Comparison of ENCODE assay signal across 9 cellular contexts in genomic region chr11:85955531-85955930, GRCh38.
DNase-seq lines count a peak whose midpoint lies in the region; ATAC-seq and TF ChIP-seq lines count a peak whose summit lies in the region.
"Had no signal": no experiment of that assay in that cellular context is flagged by ENCODE, and none has a peak within 500 bp of the region (broad histone marks: within the 10 kb centered on the region; RNA-seq: fewer than 3 reads in every experiment).

No MANE protein-coding gene starts in this region.

- peak overlapping the region in 55 of 59 donors; percentile 0 to 81 (median 47) for H3K27ac ChIP-seq in dorsolateral prefrontal cortex
- peak overlapping the region; percentile 32 for H3K27ac ChIP-seq in subcutaneous abdominal adipose tissue (ENCODE audit: low read depth, low read length)

- no peak overlapping the region for H3K4me3 ChIP-seq in dorsolateral prefrontal cortex
- no peak overlapping the region for H3K4me3 ChIP-seq in kidney epithelial cell (ENCODE audit: low read depth, low read length)
- no peak overlapping the region for H3K4me3 ChIP-seq in subcutaneous abdominal adipose tissue (ENCODE audit: low read depth in 1 of 5, low read length in 5 of 5)

- no peaks in the 10 kb centered on the region for H3K27me3 ChIP-seq in dorsolateral prefrontal cortex
- H3K27me3 ChIP-seq in kidney epithelial cell (ENCODE audit: control insufficient read depth, insufficient read depth, low read length) = no peaks in the 10 kb centered on the region
- no peaks in the 10 kb centered on the region for H3K27me3 ChIP-seq in subcutaneous abdominal adipose tissue (ENCODE audit: control insufficient read depth in 5 of 5, insufficient read depth in 4 of 5, low read length in 5 of 5)

- CTCF ChIA-PET in activated CD8-positive, alpha-beta T cell treated with anti-CD3 and anti-CD28 coated beads, Interleukin-2, amount 10 ng/mL, durations not matched to agents 7 days and 5 days (lab: Charles Lee) = interaction anchor here (0.8 to 1.1 kb wide), 2 partner anchors 9 to 13 kb away, joined by 3 to 4 read pairs; no protein-coding TSS in a partner anchor

- no peaks in the 10 kb centered on the region for H3K4me1 Mint-ChIP-seq in IgD-negative memory B cell
- H3K4me1 Mint-ChIP-seq in stimulated activated effector memory CD8-positive, alpha-beta T cell treated with anti-CD3 and anti-CD28 coated beads, Interleukin-12 subunit alpha, Interleukin-12 subunit beta, amount 100 ng/mL, for 72 hours = peaks cover 14% of the 10 kb centered on the region
- no peaks in the 10 kb centered on the region for H3K4me1 Mint-ChIP-seq in activated CD8-positive, alpha-beta T cell treated with anti-CD3 and anti-CD28 coated beads, Interleukin-2, amount 10 ng/mL, durations not matched to agents 7 days and 5 days (ENCODE audit: low read depth)

- H3K4me3 Mint-ChIP-seq in IgD-negative memory B cell = no peak overlapping the region
- H3K4me3 Mint-ChIP-seq in stimulated activated effector memory CD8-positive, alpha-beta T cell treated with anti-CD3 and anti-CD28 coated beads, Interleukin-12 subunit alpha, Interleukin-12 subunit beta, amount 100 ng/mL, for 72 hours = no peak overlapping the region
- H3K4me3 Mint-ChIP-seq in activated CD8-positive, alpha-beta T cell treated with anti-CD3 and anti-CD28 coated beads, Interleukin-2, amount 10 ng/mL, durations not matched to agents 7 days and 5 days = no peak overlapping the region

- peaks cover 17% of the 10 kb centered on the region for H3K36me3 Mint-ChIP-seq in IgD-negative memory B cell
- peaks cover 98% of the 10 kb centered on the region for H3K36me3 Mint-ChIP-seq in stimulated activated effector memory CD8-positive, alpha-beta T cell treated with anti-CD3 and anti-CD28 coated beads, Interleukin-12 subunit alpha, Interleukin-12 subunit beta, amount 100 ng/mL, for 72 hours
- H3K36me3 Mint-ChIP-seq in activated CD8-positive, alpha-beta T cell treated with anti-CD3 and anti-CD28 coated beads, Interleukin-2, amount 10 ng/mL, durations not matched to agents 7 days and 5 days (ENCODE audit: low read depth) = peaks cover 70% of the 10 kb centered on the region

- no peak for ATAC-seq in stimulated activated effector memory CD8-positive, alpha-beta T cell treated with anti-CD3 and anti-CD28 coated beads, Interleukin-12 subunit alpha, Interleukin-12 subunit beta, amount 100 ng/mL, for 72 hours
- no peak for ATAC-seq in GM18873 (IDR thresholded peaks at IDR 0.05; ENCODE audit: low FRiP score, unreplicated experiment)
- no peak for ATAC-seq in activated CD8-positive, alpha-beta T cell treated with anti-CD3 and anti-CD28 coated beads, Interleukin-2, amount 10 ng/mL, durations not matched to agents 7 days and 5 days

- intact Hi-C loops in dorsolateral prefrontal cortex (cut with DNase I) = no loop called here

- peaks cover 2 to 24% (median 9%) of the 10 kb centered on the region in 3 donors for H3K9me3 Mint-ChIP-seq in IgD-negative memory B cell
- peaks cover 11% of the 10 kb centered on the region for H3K9me3 Mint-ChIP-seq in stimulated activated effector memory CD8-positive, alpha-beta T cell treated with anti-CD3 and anti-CD28 coated beads, Interleukin-12 subunit alpha, Interleukin-12 subunit beta, amount 100 ng/mL, for 72 hours
- H3K9me3 Mint-ChIP-seq in activated CD8-positive, alpha-beta T cell treated with anti-CD3 and anti-CD28 coated beads, Interleukin-2, amount 10 ng/mL, durations not matched to agents 7 days and 5 days (ENCODE audit: insufficient read depth) = no peaks in the 10 kb centered on the region

- no peak for TF ChIP-seq CTCF in dorsolateral prefrontal cortex (IDR thresholded peaks at IDR 0.05 in 54 of 56, conservative IDR thresholded peaks at IDR 0.05 in 2 of 56; ENCODE audit: low read depth in 1 of 56, partially characterized antibody in 56 of 56)
- no peak for TF ChIP-seq CTCF in kidney epithelial cell (IDR thresholded peaks at IDR 0.05; ENCODE audit: insufficient read depth, low read length, poor library complexity, severe bottlenecking)

- POLR2A ChIA-PET in activated CD8-positive, alpha-beta T cell treated with anti-CD3 and anti-CD28 coated beads, Interleukin-2, amount 10 ng/mL, durations not matched to agents 7 days and 5 days (lab: Charles Lee) = no interaction called here

- no peak overlapping the region for H3K9ac ChIP-seq in subcutaneous abdominal adipose tissue (ENCODE audit: low read length in 5 of 5)

- H3K36me3 ChIP-seq in kidney epithelial cell (ENCODE audit: control insufficient read depth, insufficient read depth, low read length) (peaks cover 1% of the 10 kb centered on the region), subcutaneous abdominal adipose tissue (ENCODE audit: control insufficient read depth in 5 of 5, insufficient read depth in 5 of 5, low read length in 5 of 5) (peaks cover 41 to 70% (median 53%) of the 10 kb centered on the region in 5 donors)

- no peaks in the 10 kb centered on the region for H3K27me3 Mint-ChIP-seq in IgD-negative memory B cell
- H3K27me3 Mint-ChIP-seq in activated CD8-positive, alpha-beta T cell treated with anti-CD3 and anti-CD28 coated beads, Interleukin-2, amount 10 ng/mL, durations not matched to agents 7 days and 5 days (ENCODE audit: low read depth) = no peaks in the 10 kb centered on the region

- peaks cover 0 to 4% (median 0%) of the 10 kb centered on the region in 5 donors for H3K9me3 ChIP-seq in subcutaneous abdominal adipose tissue (ENCODE audit: control insufficient read depth in 5 of 5, low read length in 5 of 5)

- H3K4me1 ChIP-seq in subcutaneous abdominal adipose tissue (ENCODE audit: control insufficient read depth in 5 of 5, insufficient read depth in 5 of 5, low read length in 5 of 5) = peaks cover 0 to 4% (median 3%) of the 10 kb centered on the region in 5 donors

- peak overlapping the region in 2 of 3 donors; percentile 6 to 10 for H3K27ac Mint-ChIP-seq in IgD-negative memory B cell
- H3K27ac Mint-ChIP-seq in stimulated activated effector memory CD8-positive, alpha-beta T cell treated with anti-CD3 and anti-CD28 coated beads, Interleukin-12 subunit alpha, Interleukin-12 subunit beta, amount 100 ng/mL, for 72 hours = no peak overlapping the region
- H3K27ac Mint-ChIP-seq in activated CD8-positive, alpha-beta T cell treated with anti-CD3 and anti-CD28 coated beads, Interleukin-2, amount 10 ng/mL, durations not matched to agents 7 days and 5 days = no peak overlapping the region

- no peak for DNase-seq in dorsolateral prefrontal cortex
- peak; percentile 25 for DNase-seq in kidney epithelial cell (ENCODE audit: low read depth)
- DNase-seq in stimulated activated effector memory CD8-positive, alpha-beta T cell treated with anti-CD3 and anti-CD28 coated beads, Interleukin-12 subunit alpha, Interleukin-12 subunit beta, amount 100 ng/mL, for 72 hours (ENCODE audit: low spot score in 2 of 2) = no peak
- DNase-seq in hippocampal formation (lab: John Stamatoyannopoulos, UW) = no peak
- no peak for DNase-seq in activated CD8-positive, alpha-beta T cell treated with anti-CD3 and anti-CD28 coated beads, Interleukin-2, amount 10 ng/mL, durations not matched to agents 7 days and 5 days
- DNase-seq: NCI-H2029 treated with DMSO at 0.1 percent for 48 hours had no signal

Comparison
In these comparisons a context has a peak if more than half of its experiments do, and no peak if none do; other contexts are left out.
1. H3K27ac Mint-ChIP-seq: peak in IgD-negative memory B cell (2 of 3); none in stimulated activated effector memory CD8-positive, alpha-beta T cell treated with anti-CD3 and anti-CD28 coated beads, Interleukin-12 subunit alpha, Interleukin-12 subunit beta, amount 100 ng/mL, for 72 hours (single experiment) and activated CD8-positive, alpha-beta T cell treated with anti-CD3 and anti-CD28 coated beads, Interleukin-2, amount 10 ng/mL, durations not matched to agents 7 days and 5 days (single experiment).